In genomic region chr17:7191571-7192270, GRCh38 we compare ENCODE assay signal across 9 cellular contexts. TPM values are rescaled to one million over a fixed set of nuclear protein-coding genes. Genes with fewer than 3 reads are reported as not detected.
DNase-seq lines count a peak whose midpoint lies in the region; ATAC-seq and TF ChIP-seq lines count a peak whose summit lies in the region.
"Had no signal": no experiment of that assay in that cellular context is flagged by ENCODE, and none has a peak within 500 bp of the region (broad histone marks: within the 10 kb centered on the region; RNA-seq: fewer than 3 reads in every experiment).

No MANE protein-coding gene starts in this region.

- intact Hi-C loops in body of pancreas (cut with DNase I): no loop called here

- H3K9me3 ChIP-seq in body of pancreas: no peaks in the 10 kb centered on the region

- peak; percentile 35 for DNase-seq in EL
- peak; percentile 13 to 16 for DNase-seq in Kasumi-1 (lab: John Stamatoyannopoulos, UW)
- DNase-seq in body of pancreas: peak; percentile 41 to 47 (median 46)
- peak; percentile 5 for DNase-seq in midbrain (lab: John Stamatoyannopoulos, UW)
- DNase-seq in NCI-H187 (lab: John Stamatoyannopoulos, UW): no peak
- DNase-seq in COR-L47 (lab: John Stamatoyannopoulos, UW): no peak
- DNase-seq in activated gamma-delta T cell treated with Interleukin-2 at 50 U/mL for 16 hours: no peak
- DNase-seq: HFFc6 had no signal

- H3K36me3 ChIP-seq in body of pancreas (replicated peaks in 1 of 2; ENCODE audit: insufficient read depth in 1 of 2, low read depth in 2 of 2): no peaks in the 10 kb centered on the region

- no peak overlapping the region for H3K4me3 ChIP-seq in body of pancreas

- H3K4me1 ChIP-seq in body of pancreas: no peaks in the 10 kb centered on the region

- H3K27ac ChIP-seq in body of pancreas: no peak overlapping the region

- WGBS in body of pancreas, 2 donors: 69 to 80% methylated on average over 23 to 26 of the region's 26 CpGs

- TF ChIP-seq CTCF in body of pancreas (IDR thresholded peaks at IDR 0.05): no peak

- no peak for TF ChIP-seq POLR2A in body of pancreas (IDR thresholded peaks at IDR 0.05)

- ATAC-seq in body of pancreas (peak; percentile 63), GM18520 (IDR thresholded peaks at IDR 0.05; ENCODE audit: unreplicated experiment) (no peak)

- no peaks in the 10 kb centered on the region for H3K27me3 ChIP-seq in body of pancreas

RNA-seq across cellular contexts. Expression of gene ASGR1, which starts 12.6 kb away (rescaled TPM):
- total RNA-seq in body of pancreas: 1 to 10 TPM in 1 of 2 donors, not detected in 1; 4.6 TPM

RNA-seq across cellular contexts. Expression of gene DLG4, which starts 27.9 kb away (rescaled TPM):
- total RNA-seq in body of pancreas: 1 to 10 TPM; 3.6 to 9.3 TPM

RNA-seq across cellular contexts. Expression of gene ACADVL, which starts 28.0 kb away (rescaled TPM):
- 1,000 to 10,000 TPM in 1 of 2 donors, 100 to 1,000 TPM in 1; 887 to 1,901 TPM for total RNA-seq in body of pancreas

RNA-seq across cellular contexts. Expression of gene DVL2, which starts 42.6 kb away (rescaled TPM):
- total RNA-seq in body of pancreas: 10 to 100 TPM; 19.5 to 41.5 TPM

RNA-seq across cellular contexts. Expression of gene PHF23, which starts 47.5 kb away (rescaled TPM):
- total RNA-seq in body of pancreas: 10 to 100 TPM; 11.9 to 15.8 TPM

Comparison
In these comparisons a context has a peak if more than half of its experiments do, and no peak if none do; other contexts are left out.
1. DNase-seq: peak in EL (single experiment), Kasumi-1 (2 of 2), body of pancreas (4 of 4) and midbrain (single experiment); none in NCI-H187 (0 of 2), COR-L47 (single experiment) and activated gamma-delta T cell treated with Interleukin-2 at 50 U/mL for 16 hours (single experiment).